In the genomic region with DNA sequence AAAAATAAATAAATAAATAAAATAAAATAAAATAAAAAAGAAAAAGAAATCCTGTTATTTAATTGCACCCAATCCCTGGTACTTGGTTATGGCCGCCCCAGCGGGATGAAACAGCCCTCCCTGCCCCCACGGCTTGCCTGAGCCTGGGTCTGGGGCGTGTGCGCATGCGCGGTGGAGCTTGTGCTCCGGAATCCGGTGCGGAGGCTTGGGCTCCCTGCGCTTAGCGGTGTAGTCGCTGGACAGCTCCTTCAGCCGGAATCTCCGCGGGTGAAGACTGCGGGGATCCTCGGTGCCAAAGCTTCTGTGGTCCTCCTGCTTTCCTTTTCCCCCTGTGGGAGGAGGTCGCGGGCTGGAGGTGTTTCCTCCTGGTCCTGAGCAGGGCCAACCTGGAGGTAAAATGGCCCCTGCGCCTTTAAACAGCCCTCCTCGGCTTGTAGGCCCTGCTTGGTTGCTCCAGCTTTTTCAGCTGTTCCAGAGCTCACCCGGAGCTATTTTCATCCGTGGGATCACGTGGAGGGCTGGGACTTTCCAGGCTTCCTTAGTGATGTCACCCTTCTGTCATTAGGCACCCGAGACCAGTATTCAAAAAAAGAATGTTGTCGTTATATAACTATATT, we compare ENCODE assay signal across 1 cellular context.
TF ChIP-seq lines count a peak whose summit lies in the region.

A gene with protein sequence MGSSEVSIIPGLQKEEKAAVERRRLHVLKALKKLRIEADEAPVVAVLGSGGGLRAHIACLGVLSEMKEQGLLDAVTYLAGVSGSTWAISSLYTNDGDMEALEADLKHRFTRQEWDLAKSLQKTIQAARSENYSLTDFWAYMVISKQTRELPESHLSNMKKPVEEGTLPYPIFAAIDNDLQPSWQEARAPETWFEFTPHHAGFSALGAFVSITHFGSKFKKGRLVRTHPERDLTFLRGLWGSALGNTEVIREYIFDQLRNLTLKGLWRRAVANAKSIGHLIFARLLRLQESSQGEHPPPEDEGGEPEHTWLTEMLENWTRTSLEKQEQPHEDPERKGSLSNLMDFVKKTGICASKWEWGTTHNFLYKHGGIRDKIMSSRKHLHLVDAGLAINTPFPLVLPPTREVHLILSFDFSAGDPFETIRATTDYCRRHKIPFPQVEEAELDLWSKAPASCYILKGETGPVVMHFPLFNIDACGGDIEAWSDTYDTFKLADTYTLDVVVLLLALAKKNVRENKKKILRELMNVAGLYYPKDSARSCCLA (minus strand): TSS at position 468 of the 617 bp plus-strand sequence. CDS start 4,288 bp downstream, outside the sequence.

TF ChIP-seq in K562, 482 proteins besides CTCF, POLR2A, EP300 and RAD21 (continues in another document):
- TF ChIP-seq, protein P1, sequence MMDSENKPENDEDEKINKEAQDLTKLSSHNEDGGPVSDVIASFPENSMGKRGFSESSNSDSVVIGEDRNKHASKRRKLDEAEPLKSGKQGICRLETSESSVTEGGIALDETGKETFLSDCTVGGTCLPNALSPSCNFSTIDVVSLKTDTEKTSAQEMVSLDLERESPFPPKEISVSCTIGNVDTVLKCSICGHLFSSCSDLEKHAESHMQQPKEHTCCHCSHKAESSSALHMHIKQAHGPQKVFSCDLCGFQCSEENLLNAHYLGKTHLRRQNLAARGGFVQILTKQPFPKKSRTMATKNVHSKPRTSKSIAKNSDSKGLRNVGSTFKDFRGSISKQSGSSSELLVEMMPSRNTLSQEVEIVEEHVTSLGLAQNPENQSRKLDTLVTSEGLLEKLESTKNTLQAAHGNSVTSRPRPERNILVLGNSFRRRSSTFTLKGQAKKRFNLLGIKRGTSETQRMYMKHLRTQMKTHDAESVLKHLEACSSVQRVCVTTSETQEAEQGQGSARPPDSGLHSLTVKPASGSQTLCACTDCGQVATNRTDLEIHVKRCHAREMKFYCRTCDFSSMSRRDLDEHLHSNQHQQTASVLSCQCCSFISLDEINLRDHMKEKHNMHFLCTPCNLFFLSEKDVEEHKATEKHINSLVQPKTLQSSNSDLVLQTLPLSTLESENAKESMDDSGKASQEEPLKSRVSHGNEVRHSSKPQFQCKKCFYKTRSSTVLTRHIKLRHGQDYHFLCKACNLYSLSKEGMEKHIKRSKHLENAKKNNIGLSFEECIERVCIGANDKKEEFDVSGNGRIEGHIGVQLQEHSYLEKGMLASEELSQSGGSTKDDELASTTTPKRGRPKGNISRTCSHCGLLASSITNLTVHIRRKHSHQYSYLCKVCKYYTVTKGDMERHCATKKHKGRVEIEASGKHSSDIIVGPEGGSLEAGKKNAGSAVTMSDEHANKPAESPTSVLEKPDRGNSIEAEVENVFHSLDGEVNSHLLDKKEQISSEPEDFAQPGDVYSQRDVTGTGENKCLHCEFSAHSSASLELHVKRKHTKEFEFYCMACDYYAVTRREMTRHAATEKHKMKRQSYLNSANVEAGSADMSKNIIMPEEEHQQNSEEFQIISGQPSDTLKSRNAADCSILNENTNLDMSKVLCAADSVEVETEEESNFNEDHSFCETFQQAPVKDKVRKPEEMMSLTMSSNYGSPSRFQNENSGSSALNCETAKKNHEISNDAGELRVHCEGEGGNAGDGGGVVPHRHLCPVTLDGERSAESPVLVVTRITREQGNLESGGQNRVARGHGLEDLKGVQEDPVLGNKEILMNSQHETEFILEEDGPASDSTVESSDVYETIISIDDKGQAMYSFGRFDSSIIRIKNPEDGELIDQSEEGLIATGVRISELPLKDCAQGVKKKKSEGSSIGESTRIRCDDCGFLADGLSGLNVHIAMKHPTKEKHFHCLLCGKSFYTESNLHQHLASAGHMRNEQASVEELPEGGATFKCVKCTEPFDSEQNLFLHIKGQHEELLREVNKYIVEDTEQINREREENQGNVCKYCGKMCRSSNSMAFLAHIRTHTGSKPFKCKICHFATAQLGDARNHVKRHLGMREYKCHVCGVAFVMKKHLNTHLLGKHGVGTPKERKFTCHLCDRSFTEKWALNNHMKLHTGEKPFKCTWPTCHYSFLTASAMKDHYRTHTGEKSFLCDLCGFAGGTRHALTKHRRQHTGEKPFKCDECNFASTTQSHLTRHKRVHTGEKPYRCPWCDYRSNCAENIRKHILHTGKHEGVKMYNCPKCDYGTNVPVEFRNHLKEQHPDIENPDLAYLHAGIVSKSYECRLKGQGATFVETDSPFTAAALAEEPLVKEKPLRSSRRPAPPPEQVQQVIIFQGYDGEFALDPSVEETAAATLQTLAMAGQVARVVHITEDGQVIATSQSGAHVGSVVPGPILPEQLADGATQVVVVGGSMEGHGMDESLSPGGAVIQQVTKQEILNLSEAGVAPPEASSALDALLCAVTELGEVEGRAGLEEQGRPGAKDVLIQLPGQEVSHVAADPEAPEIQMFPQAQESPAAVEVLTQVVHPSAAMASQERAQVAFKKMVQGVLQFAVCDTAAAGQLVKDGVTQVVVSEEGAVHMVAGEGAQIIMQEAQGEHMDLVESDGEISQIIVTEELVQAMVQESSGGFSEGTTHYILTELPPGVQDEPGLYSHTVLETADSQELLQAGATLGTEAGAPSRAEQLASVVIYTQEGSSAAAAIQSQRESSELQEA (IDR thresholded peaks at IDR 0.05; ENCODE audit: low read depth): peak; percentile 61; the same call in 1 of the 2 replicates
- TF ChIP-seq EHMT2 (IDR thresholded peaks at IDR 0.05) (peak; percentile 93), PHF8 (IDR thresholded peaks at IDR 0.05; ENCODE audit: borderline replicate concordance, low read length) (peak; percentile 42; the same call in 1 of the 2 replicates), ILF3 (IDR thresholded peaks at IDR 0.05; ENCODE audit: borderline replicate concordance) (no peak), ZSCAN29 (IDR thresholded peaks at IDR 0.05) (peak; percentile 87), POLR2G (IDR thresholded peaks at IDR 0.05; ENCODE audit: low read depth, low read length) (peak; percentile 80), TEAD4 (IDR thresholded peaks at IDR 0.05; ENCODE audit: low read length) (no peak), TEAD4 (CRISPR knock-in tag; IDR thresholded peaks at IDR 0.05; ENCODE audit: borderline replicate concordance) (no peak), ZNF436 (CRISPR knock-in tag; IDR thresholded peaks at IDR 0.05) (no peak), SMARCA4 (IDR thresholded peaks at IDR 0.05) (0 out of 2 replicates have a peak, but pooled peaks have one; percentile 18), PRMT5 (CRISPR knock-in tag; IDR thresholded peaks at IDR 0.05) (no peak), JUND (IDR thresholded peaks at IDR 0.05; ENCODE audit: borderline replicate concordance, low read depth, low read length) (peak; percentile 22; the same call in 1 of the 2 replicates), JUND (tag; IDR thresholded peaks at IDR 0.05; ENCODE audit: borderline replicate concordance, low read depth, low read length) (0 out of 3 replicates have a peak, but pooled peaks have one; percentile 17), POLR2B (IDR thresholded peaks at IDR 0.05; ENCODE audit: low read depth, partially characterized antibody) (peak; percentile 49), TAF1 (IDR thresholded peaks at IDR 0.05; ENCODE audit: control insufficient read depth, extremely low read depth, insufficient read depth, low read length, severe bottlenecking) (peak; percentile 26)
- TF ChIP-seq, protein P2, sequence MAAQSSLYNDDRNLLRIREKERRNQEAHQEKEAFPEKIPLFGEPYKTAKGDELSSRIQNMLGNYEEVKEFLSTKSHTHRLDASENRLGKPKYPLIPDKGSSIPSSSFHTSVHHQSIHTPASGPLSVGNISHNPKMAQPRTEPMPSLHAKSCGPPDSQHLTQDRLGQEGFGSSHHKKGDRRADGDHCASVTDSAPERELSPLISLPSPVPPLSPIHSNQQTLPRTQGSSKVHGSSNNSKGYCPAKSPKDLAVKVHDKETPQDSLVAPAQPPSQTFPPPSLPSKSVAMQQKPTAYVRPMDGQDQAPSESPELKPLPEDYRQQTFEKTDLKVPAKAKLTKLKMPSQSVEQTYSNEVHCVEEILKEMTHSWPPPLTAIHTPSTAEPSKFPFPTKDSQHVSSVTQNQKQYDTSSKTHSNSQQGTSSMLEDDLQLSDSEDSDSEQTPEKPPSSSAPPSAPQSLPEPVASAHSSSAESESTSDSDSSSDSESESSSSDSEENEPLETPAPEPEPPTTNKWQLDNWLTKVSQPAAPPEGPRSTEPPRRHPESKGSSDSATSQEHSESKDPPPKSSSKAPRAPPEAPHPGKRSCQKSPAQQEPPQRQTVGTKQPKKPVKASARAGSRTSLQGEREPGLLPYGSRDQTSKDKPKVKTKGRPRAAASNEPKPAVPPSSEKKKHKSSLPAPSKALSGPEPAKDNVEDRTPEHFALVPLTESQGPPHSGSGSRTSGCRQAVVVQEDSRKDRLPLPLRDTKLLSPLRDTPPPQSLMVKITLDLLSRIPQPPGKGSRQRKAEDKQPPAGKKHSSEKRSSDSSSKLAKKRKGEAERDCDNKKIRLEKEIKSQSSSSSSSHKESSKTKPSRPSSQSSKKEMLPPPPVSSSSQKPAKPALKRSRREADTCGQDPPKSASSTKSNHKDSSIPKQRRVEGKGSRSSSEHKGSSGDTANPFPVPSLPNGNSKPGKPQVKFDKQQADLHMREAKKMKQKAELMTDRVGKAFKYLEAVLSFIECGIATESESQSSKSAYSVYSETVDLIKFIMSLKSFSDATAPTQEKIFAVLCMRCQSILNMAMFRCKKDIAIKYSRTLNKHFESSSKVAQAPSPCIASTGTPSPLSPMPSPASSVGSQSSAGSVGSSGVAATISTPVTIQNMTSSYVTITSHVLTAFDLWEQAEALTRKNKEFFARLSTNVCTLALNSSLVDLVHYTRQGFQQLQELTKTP (IDR thresholded peaks at IDR 0.05; ENCODE audit: low read depth in 1 of 2, partially characterized antibody in 2 of 2): peak in 1 of 2 experiments; percentile 71
- TF ChIP-seq, protein P3, sequence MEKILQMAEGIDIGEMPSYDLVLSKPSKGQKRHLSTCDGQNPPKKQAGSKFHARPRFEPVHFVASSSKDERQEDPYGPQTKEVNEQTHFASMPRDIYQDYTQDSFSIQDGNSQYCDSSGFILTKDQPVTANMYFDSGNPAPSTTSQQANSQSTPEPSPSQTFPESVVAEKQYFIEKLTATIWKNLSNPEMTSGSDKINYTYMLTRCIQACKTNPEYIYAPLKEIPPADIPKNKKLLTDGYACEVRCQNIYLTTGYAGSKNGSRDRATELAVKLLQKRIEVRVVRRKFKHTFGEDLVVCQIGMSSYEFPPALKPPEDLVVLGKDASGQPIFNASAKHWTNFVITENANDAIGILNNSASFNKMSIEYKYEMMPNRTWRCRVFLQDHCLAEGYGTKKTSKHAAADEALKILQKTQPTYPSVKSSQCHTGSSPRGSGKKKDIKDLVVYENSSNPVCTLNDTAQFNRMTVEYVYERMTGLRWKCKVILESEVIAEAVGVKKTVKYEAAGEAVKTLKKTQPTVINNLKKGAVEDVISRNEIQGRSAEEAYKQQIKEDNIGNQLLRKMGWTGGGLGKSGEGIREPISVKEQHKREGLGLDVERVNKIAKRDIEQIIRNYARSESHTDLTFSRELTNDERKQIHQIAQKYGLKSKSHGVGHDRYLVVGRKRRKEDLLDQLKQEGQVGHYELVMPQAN (IDR thresholded peaks at IDR 0.05; ENCODE audit: borderline replicate concordance): peak; percentile 66; the same call in 1 of the 2 replicates
- TF ChIP-seq, protein P4, sequence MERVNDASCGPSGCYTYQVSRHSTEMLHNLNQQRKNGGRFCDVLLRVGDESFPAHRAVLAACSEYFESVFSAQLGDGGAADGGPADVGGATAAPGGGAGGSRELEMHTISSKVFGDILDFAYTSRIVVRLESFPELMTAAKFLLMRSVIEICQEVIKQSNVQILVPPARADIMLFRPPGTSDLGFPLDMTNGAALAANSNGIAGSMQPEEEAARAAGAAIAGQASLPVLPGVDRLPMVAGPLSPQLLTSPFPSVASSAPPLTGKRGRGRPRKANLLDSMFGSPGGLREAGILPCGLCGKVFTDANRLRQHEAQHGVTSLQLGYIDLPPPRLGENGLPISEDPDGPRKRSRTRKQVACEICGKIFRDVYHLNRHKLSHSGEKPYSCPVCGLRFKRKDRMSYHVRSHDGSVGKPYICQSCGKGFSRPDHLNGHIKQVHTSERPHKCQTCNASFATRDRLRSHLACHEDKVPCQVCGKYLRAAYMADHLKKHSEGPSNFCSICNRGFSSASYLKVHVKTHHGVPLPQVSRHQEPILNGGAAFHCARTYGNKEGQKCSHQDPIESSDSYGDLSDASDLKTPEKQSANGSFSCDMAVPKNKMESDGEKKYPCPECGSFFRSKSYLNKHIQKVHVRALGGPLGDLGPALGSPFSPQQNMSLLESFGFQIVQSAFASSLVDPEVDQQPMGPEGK (CRISPR knock-in tag; IDR thresholded peaks at IDR 0.05; ENCODE audit: borderline replicate concordance): no peak
- TF ChIP-seq, protein P5, sequence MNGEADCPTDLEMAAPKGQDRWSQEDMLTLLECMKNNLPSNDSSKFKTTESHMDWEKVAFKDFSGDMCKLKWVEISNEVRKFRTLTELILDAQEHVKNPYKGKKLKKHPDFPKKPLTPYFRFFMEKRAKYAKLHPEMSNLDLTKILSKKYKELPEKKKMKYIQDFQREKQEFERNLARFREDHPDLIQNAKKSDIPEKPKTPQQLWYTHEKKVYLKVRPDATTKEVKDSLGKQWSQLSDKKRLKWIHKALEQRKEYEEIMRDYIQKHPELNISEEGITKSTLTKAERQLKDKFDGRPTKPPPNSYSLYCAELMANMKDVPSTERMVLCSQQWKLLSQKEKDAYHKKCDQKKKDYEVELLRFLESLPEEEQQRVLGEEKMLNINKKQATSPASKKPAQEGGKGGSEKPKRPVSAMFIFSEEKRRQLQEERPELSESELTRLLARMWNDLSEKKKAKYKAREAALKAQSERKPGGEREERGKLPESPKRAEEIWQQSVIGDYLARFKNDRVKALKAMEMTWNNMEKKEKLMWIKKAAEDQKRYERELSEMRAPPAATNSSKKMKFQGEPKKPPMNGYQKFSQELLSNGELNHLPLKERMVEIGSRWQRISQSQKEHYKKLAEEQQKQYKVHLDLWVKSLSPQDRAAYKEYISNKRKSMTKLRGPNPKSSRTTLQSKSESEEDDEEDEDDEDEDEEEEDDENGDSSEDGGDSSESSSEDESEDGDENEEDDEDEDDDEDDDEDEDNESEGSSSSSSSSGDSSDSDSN (IDR thresholded peaks at IDR 0.05; ENCODE audit: borderline replicate concordance in 1 of 2, low read depth in 2 of 2, low read length in 2 of 2): peak in 1 of 2 experiments; percentile 73; a peak in 2 of 4 replicates
- TF ChIP-seq, protein P6, sequence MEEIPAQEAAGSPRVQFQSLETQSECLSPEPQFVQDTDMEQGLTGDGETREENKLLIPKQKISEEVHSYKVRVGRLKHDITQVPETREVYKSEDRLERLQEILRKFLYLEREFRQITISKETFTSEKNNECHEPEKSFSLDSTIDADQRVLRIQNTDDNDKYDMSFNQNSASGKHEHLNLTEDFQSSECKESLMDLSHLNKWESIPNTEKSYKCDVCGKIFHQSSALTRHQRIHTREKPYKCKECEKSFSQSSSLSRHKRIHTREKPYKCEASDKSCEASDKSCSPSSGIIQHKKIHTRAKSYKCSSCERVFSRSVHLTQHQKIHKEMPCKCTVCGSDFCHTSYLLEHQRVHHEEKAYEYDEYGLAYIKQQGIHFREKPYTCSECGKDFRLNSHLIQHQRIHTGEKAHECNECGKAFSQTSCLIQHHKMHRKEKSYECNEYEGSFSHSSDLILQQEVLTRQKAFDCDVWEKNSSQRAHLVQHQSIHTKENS (CRISPR knock-in tag; IDR thresholded peaks at IDR 0.05): no peak
- TF ChIP-seq, protein P7, sequence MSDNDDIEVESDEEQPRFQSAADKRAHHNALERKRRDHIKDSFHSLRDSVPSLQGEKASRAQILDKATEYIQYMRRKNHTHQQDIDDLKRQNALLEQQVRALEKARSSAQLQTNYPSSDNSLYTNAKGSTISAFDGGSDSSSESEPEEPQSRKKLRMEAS (CRISPR knock-in tag; IDR thresholded peaks at IDR 0.05): 0 out of 2 replicates have a peak, but pooled peaks have one; percentile 13
- TF ChIP-seq, protein P8, sequence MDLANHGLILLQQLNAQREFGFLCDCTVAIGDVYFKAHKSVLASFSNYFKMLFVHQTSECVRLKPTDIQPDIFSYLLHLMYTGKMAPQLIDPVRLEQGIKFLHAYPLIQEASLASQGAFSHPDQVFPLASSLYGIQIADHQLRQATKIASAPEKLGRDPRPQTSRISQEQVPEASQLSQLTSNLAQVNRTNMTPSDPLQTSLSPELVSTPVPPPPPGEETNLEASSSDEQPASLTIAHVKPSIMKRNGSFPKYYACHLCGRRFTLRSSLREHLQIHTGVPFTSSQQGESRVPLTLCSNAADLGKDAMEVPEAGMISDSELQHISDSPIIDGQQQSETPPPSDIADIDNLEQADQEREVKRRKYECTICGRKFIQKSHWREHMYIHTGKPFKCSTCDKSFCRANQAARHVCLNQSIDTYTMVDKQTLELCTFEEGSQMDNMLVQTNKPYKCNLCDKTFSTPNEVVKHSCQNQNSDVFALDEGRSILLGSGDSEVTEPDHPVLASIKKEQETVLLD (IDR thresholded peaks at IDR 0.05): peak; percentile 95
